Comparison of ENCODE assay signal across 3 cellular contexts in genomic region chr3:73137736-73138403, GRCh38.
TF ChIP-seq lines count a peak whose summit lies in the region.

No MANE protein-coding gene starts in this region.

TF ChIP-seq in GM23338, 12 proteins besides CTCF, POLR2A, EP300 and RAD21 (continues in another document):
- TF ChIP-seq REST (IDR thresholded peaks at IDR 0.05; ENCODE audit: unreplicated experiment) (no peak), ZNF114 (CRISPR knock-in tag; IDR thresholded peaks at IDR 0.05) (no peak), ZNF331 (CRISPR knock-in tag; IDR thresholded peaks at IDR 0.05; ENCODE audit: low read depth) (no peak), EZH2 (IDR thresholded peaks at IDR 0.05; ENCODE audit: low read depth, unreplicated experiment) (no peak), CREB1 (CRISPR knock-in tag; IDR thresholded peaks at IDR 0.05; ENCODE audit: low read depth) (no peak), NANOG (IDR thresholded peaks at IDR 0.05; ENCODE audit: borderline replicate concordance) (no peak), STAT1 (IDR thresholded peaks at IDR 0.05; ENCODE audit: unreplicated experiment) (no peak), ETS1 (IDR thresholded peaks at IDR 0.05) (no peak), POLR2AphosphoS5 (IDR thresholded peaks at IDR 0.05; ENCODE audit: low read depth) (no peak), JUNB (IDR thresholded peaks at IDR 0.05; ENCODE audit: unreplicated experiment) (no peak), EZH2phosphoT487 (IDR thresholded peaks at IDR 0.05; ENCODE audit: unreplicated experiment) (no peak)

TF ChIP-seq in HEK293, 187 proteins besides CTCF, POLR2A, EP300 and RAD21:
- TF ChIP-seq PRDM4 (tag by site-specific recombination; IDR thresholded peaks at IDR 0.05) (0 out of 2 replicates have a peak, but pooled peaks have one; percentile 40), ZNF473 (tag by site-specific recombination; IDR thresholded peaks at IDR 0.05) (no peak), ZNF639 (tag by site-specific recombination; IDR thresholded peaks at IDR 0.05) (no peak), KLF10 (tag by site-specific recombination; IDR thresholded peaks at IDR 0.05) (no peak), ZNF555 (tag by site-specific recombination; conservative IDR thresholded peaks at IDR 0.05) (no peak)
TF ChIP-seq in HEK293: peak in this region for 1.

TF ChIP-seq in SK-N-SH, 30 proteins besides CTCF, POLR2A, EP300 and RAD21 (continued from another document):
- TF ChIP-seq USF2 (IDR thresholded peaks at IDR 0.05; ENCODE audit: borderline replicate concordance, low read depth, low read length) (no peak), TAF1 (IDR thresholded peaks at IDR 0.05; ENCODE audit: borderline replicate concordance, low read depth, low read length) (no peak), TCF12 (IDR thresholded peaks at IDR 0.05) (peak; percentile 32; the same call in 1 of the 2 replicates), FOXM1 (IDR thresholded peaks at IDR 0.05; ENCODE audit: low read depth) (no peak), PBX3 (IDR thresholded peaks at IDR 0.05) (no peak), MXI1 (IDR thresholded peaks at IDR 0.05; ENCODE audit: low read depth, low read length) (peak; percentile 29; the same call in 1 of the 2 replicates), FOXJ3 (CRISPR knock-in tag; IDR thresholded peaks at IDR 0.05) (no peak), MAX (IDR thresholded peaks at IDR 0.05; ENCODE audit: low read depth) (no peak), CHD2 (IDR thresholded peaks at IDR 0.05; ENCODE audit: low read length, partially characterized antibody) (peak; percentile 64), YY1 (IDR thresholded peaks at IDR 0.05; ENCODE audit: low read depth) (no peak), GATA2 (CRISPR knock-in tag; IDR thresholded peaks at IDR 0.05) (peak; percentile 79), IRF3 (IDR thresholded peaks at IDR 0.05; ENCODE audit: low read depth, low read length) (no peak), ELF1 (IDR thresholded peaks at IDR 0.05) (no peak), SIN3A (IDR thresholded peaks at IDR 0.05; ENCODE audit: borderline replicate concordance, low read depth, low read length) (no peak), EZH2phosphoT487 (IDR thresholded peaks at IDR 0.05; ENCODE audit: borderline replicate concordance, low read depth) (no peak), POLR2AphosphoS5 (IDR thresholded peaks at IDR 0.05; ENCODE audit: low read depth, low read length) (no peak), NFIC (IDR thresholded peaks at IDR 0.05; ENCODE audit: borderline replicate concordance) (no peak), SMC3 (IDR thresholded peaks at IDR 0.05; ENCODE audit: low read depth, low read length) (no peak; the same call in 1 of the 2 replicates), MEF2A (IDR thresholded peaks at IDR 0.05; ENCODE audit: borderline replicate concordance, low read depth) (no peak), USF1 (IDR thresholded peaks at IDR 0.05; ENCODE audit: borderline replicate concordance, low read depth) (no peak), GABPA (IDR thresholded peaks at IDR 0.05; ENCODE audit: low read depth) (no peak), FOSL2 (IDR thresholded peaks at IDR 0.05; ENCODE audit: borderline replicate concordance, low read depth) (no peak), REST (IDR thresholded peaks at IDR 0.05; ENCODE audit: low read depth, low read length) (no peak)
TF ChIP-seq in SK-N-SH: peak in this region for 5.
